In genomic region chr6:138204792-138205384, GRCh38 we compare ENCODE assay signal across 17 cellular contexts. TPM values are rescaled to one million over a fixed set of nuclear protein-coding genes. Genes with fewer than 3 reads are reported as not detected.
DNase-seq lines count a peak whose midpoint lies in the region; ATAC-seq lines count a peak whose summit lies in the region.
"Had no signal": no experiment of that assay in that cellular context is flagged by ENCODE, and none has a peak within 500 bp of the region (broad histone marks: within the 10 kb centered on the region; RNA-seq: fewer than 3 reads in every experiment).

No MANE protein-coding gene starts in this region.

- WGBS in mesenchymal stem cell: 84% methylated on average over 4 of the region's 4 CpGs

- no peak overlapping the region for H3K4me3 Mint-ChIP-seq in activated T-cell treated with anti-CD3 and anti-CD28 coated beads, Interleukin-2, amount 50 U/mL, for 4 hours
- H3K4me3 Mint-ChIP-seq: CD4-positive, alpha-beta memory T cell had no signal

- H3K36me3 ChIP-seq in mesenchymal stem cell (ENCODE audit: control insufficient read depth in 1 of 2, insufficient read depth in 2 of 2, low read depth in 1 of 2, low read length in 2 of 2): no peaks in the 10 kb centered on the region
- H3K36me3 ChIP-seq: BE2C had no signal

- DNase-seq in NCI-H146 treated with DMSO at 0.1 percent for 48 hours (lab: John Stamatoyannopoulos, UW; ENCODE audit: unreplicated experiment): peak; percentile 39
- no peak for DNase-seq in mesenchymal stem cell
- DNase-seq in ecto neural progenitor cell (ENCODE audit: low spot score): no peak
- DNase-seq in stimulated activated CD4-positive, alpha-beta T cell treated with anti-CD3 and anti-CD28 coated beads, Interleukin-4, amount 100 ng/mL, for 4 hours: no peak
- DNase-seq in activated T-cell treated with anti-CD3 and anti-CD28 coated beads, Interleukin-2, amount 50 U/mL, for 4 hours: no peak
- DNase-seq: BE2C; CD4-positive, alpha-beta memory T cell; COR-L47; DMS153; GM23248 had no signal

- no peak overlapping the region for H3K23ac ChIP-seq in mesenchymal stem cell (ENCODE audit: low read length in 2 of 2)

- H4K91ac ChIP-seq in mesenchymal stem cell (ENCODE audit: low read length): no peak overlapping the region

- no peaks in the 10 kb centered on the region for H3K4me1 Mint-ChIP-seq in activated T-cell treated with anti-CD3 and anti-CD28 coated beads, Interleukin-2, amount 50 U/mL, for 4 hours (ENCODE audit: low read depth)
- H3K4me1 Mint-ChIP-seq: CD4-positive, alpha-beta memory T cell had no signal

- no peak overlapping the region for H3K9ac ChIP-seq in mesenchymal stem cell (ENCODE audit: low read length)
- H3K9ac ChIP-seq: GM23248 had no signal

- H2BK15ac ChIP-seq in mesenchymal stem cell (ENCODE audit: low read depth, poor library complexity, severe bottlenecking): no peak overlapping the region

- H2AK5ac ChIP-seq in mesenchymal stem cell (ENCODE audit: low read length, severe bottlenecking): no peak overlapping the region

- no peak overlapping the region for H3K14ac ChIP-seq in mesenchymal stem cell (ENCODE audit: low read length in 2 of 2)

- H3K27ac ChIP-seq in angular gyrus (ENCODE audit: low read depth, low read length) (peak overlapping the region; percentile 49), mesenchymal stem cell (ENCODE audit: low read length, poor library complexity, severe bottlenecking) (no peak overlapping the region)
- H3K27ac ChIP-seq: A549, C4-2B, GM23248, HL-60 had no signal

- H3K27me3 Mint-ChIP-seq in activated T-cell treated with anti-CD3 and anti-CD28 coated beads, Interleukin-2, amount 50 U/mL, for 4 hours (ENCODE audit: low read depth): peaks cover 24% of the 10 kb centered on the region

- no peak overlapping the region for H2BK120ac ChIP-seq in mesenchymal stem cell (ENCODE audit: low read depth, low read length)

- no peak for ATAC-seq in activated T-cell treated with anti-CD3 and anti-CD28 coated beads, Interleukin-2, amount 50 U/mL, for 4 hours
- ATAC-seq: A549, HCT116 had no signal

- no peak overlapping the region for H4K8ac ChIP-seq in mesenchymal stem cell (ENCODE audit: low read length)

- no peak overlapping the region for H3K18ac ChIP-seq in mesenchymal stem cell (ENCODE audit: low read depth in 1 of 2, low read length in 2 of 2)

- no peaks in the 10 kb centered on the region for H3K9me3 Mint-ChIP-seq in activated T-cell treated with anti-CD3 and anti-CD28 coated beads, Interleukin-2, amount 50 U/mL, for 4 hours

- no peaks in the 10 kb centered on the region for H3K9me3 ChIP-seq in mesenchymal stem cell (ENCODE audit: control insufficient read depth, low read length)
- H3K9me3 ChIP-seq: A549, BE2C had no signal

- H3K79me1 ChIP-seq in mesenchymal stem cell (replicated peaks; ENCODE audit: low read length, poor library complexity, severe bottlenecking): no peaks in the 10 kb centered on the region

- H3K27me3 ChIP-seq in mesenchymal stem cell (ENCODE audit: control insufficient read depth in 1 of 2, insufficient read depth in 1 of 2, low read length in 2 of 2): peaks cover 4 to 15% of the 10 kb centered on the region in 2 experiments
- H3K27me3 ChIP-seq: BE2C had no signal

- no peaks in the 10 kb centered on the region for H3K4me1 ChIP-seq in mesenchymal stem cell (ENCODE audit: control insufficient read depth, insufficient read depth, low read depth, low read length)
- H3K4me1 ChIP-seq: A549, BE2C had no signal

- H2BK5ac ChIP-seq in mesenchymal stem cell (ENCODE audit: low read depth, low read length, poor library complexity, severe bottlenecking): no peak overlapping the region

- H3K4me2 ChIP-seq in mesenchymal stem cell (ENCODE audit: low read length, poor library complexity, severe bottlenecking): no peak overlapping the region
- H3K4me2 ChIP-seq: A549 had no signal

- H3K4ac ChIP-seq in mesenchymal stem cell (ENCODE audit: low read depth in 1 of 2, low read length in 2 of 2): no peak overlapping the region

- no peak overlapping the region for H2BK12ac ChIP-seq in mesenchymal stem cell (ENCODE audit: low read length in 2 of 2)

- peak overlapping the region; percentile 10 for H2AFZ ChIP-seq in mesenchymal stem cell (ENCODE audit: low read depth, low read length)
- H2AFZ ChIP-seq: GM23248 had no signal

- no peak overlapping the region for H3K4me3 ChIP-seq in mesenchymal stem cell (ENCODE audit: insufficient read depth in 1 of 2, low read depth in 1 of 2, low read length in 2 of 2)
- H3K4me3 ChIP-seq: A549, GM23248 had no signal

- H3K36me3 Mint-ChIP-seq in activated T-cell treated with anti-CD3 and anti-CD28 coated beads, Interleukin-2, amount 50 U/mL, for 4 hours (ENCODE audit: insufficient read depth): no peaks in the 10 kb centered on the region
- H3K36me3 Mint-ChIP-seq: CD4-positive, alpha-beta memory T cell had no signal

RNA-seq across cellular contexts. Expression of gene PBOV1, which starts 13.4 kb away (rescaled TPM):
- not detected for polyA plus RNA-seq in mesenchymal stem cell (2013, experiment 1 of 2)
- polyA plus RNA-seq in mesenchymal stem cell (2013, experiment 2 of 2): not detected
- not detected for total RNA-seq in activated T-cell treated with anti-CD3 and anti-CD28 coated beads, Interleukin-2, amount 50 U/mL, for 4 hours
- total RNA-seq: CD4-positive, alpha-beta memory T cell; Daoy; GM23248 had no signal
- polyA plus RNA-seq: A549; AG04450; CD4-positive, alpha-beta memory T cell; GM23248 had no signal

RNA-seq across cellular contexts. Expression of gene ARFGEF3, which starts 43.1 kb away (rescaled TPM):
- 0.62 TPM for polyA plus RNA-seq in mesenchymal stem cell (2013, experiment 1 of 2)
- polyA plus RNA-seq in mesenchymal stem cell (2013, experiment 2 of 2): 0.59 TPM
- under 1 TPM; 0.16 to 0.53 (median 0.29) TPM for total RNA-seq in activated T-cell treated with anti-CD3 and anti-CD28 coated beads, Interleukin-2, amount 50 U/mL, for 4 hours
- polyA plus RNA-seq: CD4-positive, alpha-beta memory T cell had no signal
